ENCODE assay signal across 12 cellular contexts in the genomic region with DNA sequence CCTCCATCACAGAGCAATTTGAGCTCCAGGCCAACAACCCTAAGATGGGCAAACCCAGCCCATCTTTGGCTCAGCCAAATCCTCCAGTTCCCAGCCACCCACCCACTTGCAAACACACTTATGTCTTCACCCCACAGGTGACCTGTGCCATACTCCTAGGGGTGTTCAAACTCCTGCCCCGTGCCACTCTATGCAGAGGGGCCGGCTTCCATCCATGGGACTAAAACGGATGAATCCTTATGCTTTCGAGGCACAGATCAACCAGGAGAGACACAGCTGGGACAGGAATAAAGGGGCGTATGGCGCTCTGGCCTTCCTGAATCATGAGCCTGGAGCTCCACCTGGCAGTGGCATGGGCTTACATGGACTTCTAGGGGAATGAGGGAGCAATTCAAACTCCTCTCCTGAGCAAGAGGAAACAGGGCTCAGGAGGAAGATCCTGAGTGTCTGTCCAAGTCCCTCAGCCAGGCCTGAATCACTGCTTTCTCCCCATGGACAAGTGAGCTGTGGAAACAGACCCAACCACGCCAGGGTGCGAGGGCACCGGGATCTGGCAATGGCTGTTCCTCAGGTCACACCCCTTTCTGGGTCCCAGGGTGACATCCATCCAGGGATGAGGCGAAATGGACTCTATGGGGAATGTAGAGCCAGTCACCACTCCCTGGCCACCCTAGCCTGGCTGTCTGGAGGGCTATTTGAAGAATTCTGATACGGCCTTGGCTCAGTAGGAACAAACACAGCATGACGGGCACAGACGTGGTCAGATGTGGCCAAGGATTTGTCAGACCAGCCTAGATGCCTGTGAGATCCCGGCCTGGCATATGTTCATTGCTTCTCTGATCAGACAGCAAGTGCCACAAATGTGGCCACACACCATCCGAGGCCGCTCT. TPM values are rescaled to one million over a fixed set of nuclear protein-coding genes. Genes with fewer than 3 reads are reported as not detected.
DNase-seq lines count a peak whose midpoint lies in the region; ATAC-seq and TF ChIP-seq lines count a peak whose summit lies in the region.
"Not testable (repeated sequence)": the region's sequence is repeated elsewhere in the genome, so short reads cannot be mapped to it uniquely, and the experiment has no call there.
"Had no signal": no experiment of that assay in that cellular context is flagged by ENCODE, and none has a peak within 500 bp of the region (broad histone marks: within the 10 kb centered on the region; RNA-seq: fewer than 3 reads in every experiment).

No MANE protein-coding gene starts in this region.

- not testable (repeated sequence) for H4K20me1 ChIP-seq in GM23338 (replicated peaks; ENCODE audit: insufficient read depth); SK-N-SH (ENCODE audit: insufficient read depth)

- not testable (repeated sequence) for H3K4me1 ChIP-seq in GM23338 (ENCODE audit: insufficient read depth); right cardiac atrium (ENCODE audit: control insufficient read depth, insufficient read depth, low read length)
- peaks cover 0 to 16% of the 10 kb centered on the region in 2 experiments; a peak in 1 of 4 replicates for H3K4me1 ChIP-seq in SK-N-SH (ENCODE audit: control insufficient read depth in 1 of 2, insufficient read depth in 2 of 2, low read depth in 1 of 2, low read length in 1 of 2)

- not testable (repeated sequence) for H3F3A ChIP-seq in GM23338 (replicated peaks; ENCODE audit: low read depth); SK-N-SH (replicated peaks; ENCODE audit: insufficient read depth)

- TF ChIP-seq CTCF in GM23338 (conservative IDR thresholded peaks at IDR 0.05; ENCODE audit: low read depth in 2 of 2); SK-N-SH (IDR thresholded peaks at IDR 0.05); glutamatergic neuron (IDR thresholded peaks at IDR 0.05; ENCODE audit: partially characterized antibody, unreplicated experiment); nephron (IDR thresholded peaks at IDR 0.05; ENCODE audit: unreplicated experiment in 3 of 3): not testable (repeated sequence)

- H2AFZ ChIP-seq in GM23338; SK-N-SH (ENCODE audit: low read depth): not testable (repeated sequence)

- H3K79me2 ChIP-seq in GM23338 (replicated peaks; ENCODE audit: insufficient read depth); SK-N-SH (ENCODE audit: insufficient read depth): not testable (repeated sequence)

- not testable (repeated sequence) for ATAC-seq in GM23338
- ATAC-seq in right cardiac atrium, result peak; percentile 15 to 38

- H3K9ac ChIP-seq in SK-N-SH, result not testable (repeated sequence)

- 75% methylated on average over 12 of the region's 16 CpGs for WGBS in SK-N-SH (ENCODE audit: low lambda C conversion rate)
- 84% methylated on average over 16 of the region's 16 CpGs for WGBS in right cardiac atrium

- not testable (repeated sequence) for H3K4me2 ChIP-seq in GM23338, SK-N-SH

- TF ChIP-seq RAD21 in SK-N-SH (IDR thresholded peaks at IDR 0.05; ENCODE audit: low read length), result peak; percentile 12; the same call in 1 of the 2 replicates

- H3K4me3 Mint-ChIP-seq in GM23338; glutamatergic neuron (ENCODE audit: unreplicated experiment): not testable (repeated sequence)
- H3K4me3 Mint-ChIP-seq in nephron, result peak overlapping the region in 1 of 3 experiments; percentile 19

- not testable (repeated sequence) for H3K36me3 Mint-ChIP-seq in GM23338 (ENCODE audit: low read depth); glutamatergic neuron (ENCODE audit: unreplicated experiment); nephron (ENCODE audit: low read depth)

- not testable (repeated sequence) for DNase-seq in GM23338 (ENCODE audit: low spot score); SK-N-SH; glutamatergic neuron
- peak in 2 of 61 donors; percentile 12 to 25 for DNase-seq in caudate nucleus (lab: John Stamatoyannopoulos, UW)
- DNase-seq in right cardiac atrium, result peak in 1 of 3 donors; percentile 22
- peak; percentile 43 for DNase-seq in posterior vena cava (ENCODE audit: low spot score)

- peak overlapping the region; percentile 8; the same call in 1 of the 2 replicates for H3K27ac Mint-ChIP-seq in GM23338
- H3K27ac Mint-ChIP-seq in glutamatergic neuron (ENCODE audit: unreplicated experiment), result peak overlapping the region; percentile 90
- peak overlapping the region; percentile 38 to 80 (median 48) for H3K27ac Mint-ChIP-seq in nephron

- H3K27ac ChIP-seq in GM23338 (ENCODE audit: low read depth); right cardiac atrium (ENCODE audit: low read length): not testable (repeated sequence)
- H3K27ac ChIP-seq in SK-N-SH (ENCODE audit: low read depth in 2 of 2, low read length in 1 of 2) (peak overlapping the region in 1 of 2 experiments; percentile 53; a peak in 2 of 4 replicates), caudate nucleus (ENCODE audit: low read depth, low read length) (peak overlapping the region; percentile 82)

- intact Hi-C loops in right cardiac atrium (cut with DNase I), result loop anchor here in 1 of 4 donors (5.0 kb wide), 1 partner anchor 46 kb away; the partner anchor contains the start of gene ADRA2B
- intact Hi-C loops in posterior vena cava (cut with DNase I), result loop anchor here in 1 of 2 donors (5.0 kb wide), 1 partner anchor 41 kb away; no protein-coding TSS in a partner anchor

- not testable (repeated sequence) for H3K36me3 ChIP-seq in GM23338 (ENCODE audit: insufficient read depth); SK-N-SH (replicated peaks in 1 of 2; ENCODE audit: control insufficient read depth in 1 of 2, insufficient read depth in 2 of 2, low read length in 1 of 2)

- CTCF ChIA-PET in SK-N-SH (lab: Yijun Ruan, JAX), result interaction anchor here (1.1 to 2.3 kb wide), 3 partner anchors 45 to 103 kb away, joined by 4 to 8 read pairs (median 8); partner anchors contain the start of gene ADRA2B

- not testable (repeated sequence) for H3K27me3 ChIP-seq in GM23338 (ENCODE audit: insufficient read depth); SK-N-SH (ENCODE audit: insufficient read depth); right cardiac atrium (ENCODE audit: control insufficient read depth, insufficient read depth)

- not testable (repeated sequence) for H3K4me1 Mint-ChIP-seq in GM23338
- peaks cover 25% of the 10 kb centered on the region for H3K4me1 Mint-ChIP-seq in glutamatergic neuron (ENCODE audit: low read depth, unreplicated experiment)
- peaks cover 39% of the 10 kb centered on the region for H3K4me1 Mint-ChIP-seq in nephron

- H3K27me3 Mint-ChIP-seq in GM23338 (ENCODE audit: insufficient read depth, low read depth, poor library complexity); glutamatergic neuron (ENCODE audit: unreplicated experiment): not testable (repeated sequence)
- H3K27me3 Mint-ChIP-seq in nephron (ENCODE audit: low read depth), result peaks cover 11% of the 10 kb centered on the region

- POLR2A ChIA-PET in SK-N-SH (lab: Yijun Ruan, JAX), result not testable (repeated sequence)

- TF ChIP-seq EP300 in SK-N-SH (IDR thresholded peaks at IDR 0.05; ENCODE audit: borderline replicate concordance in 1 of 2, low read depth in 1 of 2, low read length in 1 of 2), result not testable (repeated sequence)

- not testable (repeated sequence) for H3K9me3 Mint-ChIP-seq in GM23338; glutamatergic neuron (ENCODE audit: unreplicated experiment)
- H3K9me3 Mint-ChIP-seq in nephron, result peaks cover 18% of the 10 kb centered on the region

- not testable (repeated sequence) for H3K9me2 ChIP-seq in GM23338 (ENCODE audit: insufficient read depth); SK-N-SH

- H3K4me3 ChIP-seq in GM23338; SK-N-SH (ENCODE audit: low read depth in 2 of 2, low read length in 1 of 2); right cardiac atrium (ENCODE audit: low read length): not testable (repeated sequence)

- H3K9me3 ChIP-seq in SK-N-SH; right cardiac atrium (ENCODE audit: control insufficient read depth, low read length): not testable (repeated sequence)

RNA-seq across cellular contexts. Expression of gene GPAT2, which starts 36.6 kb away (rescaled TPM):
- total RNA-seq in GM23338 (2014; rRNA removed; shearing (Covaris generic)), result 2.0 and 2.2 TPM in 2 replicates
- 1.4 and 1.6 TPM in 2 replicates for polyA plus RNA-seq in GM23338 (2016; fragmentation: Nextera tagmentation; extraction: Ambion mirVana)
- not detected in 2 replicates for polyA plus RNA-seq in SK-N-SH (2012; rRNA removed)
- not detected in 2 replicates for polyA plus RNA-seq in SK-N-SH (2012; cell fraction: cytosol; rRNA removed)
- polyA plus RNA-seq in SK-N-SH (2012; cell fraction: nucleus; rRNA removed), result 0.02 and 0.09 TPM in 2 replicates
- total RNA-seq in glutamatergic neuron (ENCODE audit: unreplicated experiment), result 0.47 TPM
- total RNA-seq in right cardiac atrium, result 1 to 10 TPM; 1.7 to 3.1 (median 2.0) TPM
- polyA plus RNA-seq in right cardiac atrium, result 1.1 TPM
- 1 to 10 TPM; 6.0 to 10.0 TPM for total RNA-seq in posterior vena cava
- total RNA-seq: A172, LHCN-M2, NCI-H460 had no signal

RNA-seq across cellular contexts. Expression of gene ADRA2B, which starts 45.0 kb away (rescaled TPM):
- 5.9 and 7.9 TPM in 2 replicates for total RNA-seq in GM23338 (2014; rRNA removed; shearing (Covaris generic))
- polyA plus RNA-seq in GM23338 (2016; fragmentation: Nextera tagmentation; extraction: Ambion mirVana), result 1.5 and 1.7 TPM in 2 replicates
- polyA plus RNA-seq in SK-N-SH (2012; rRNA removed), result not detected in 2 replicates
- polyA plus RNA-seq in SK-N-SH (2012; cell fraction: cytosol; rRNA removed), result not detected in 2 replicates
- 0.06 and 0.15 TPM in 2 replicates for polyA plus RNA-seq in SK-N-SH (2012; cell fraction: nucleus; rRNA removed)
- 0.91 TPM for total RNA-seq in glutamatergic neuron (ENCODE audit: unreplicated experiment)
- under 1 TPM; 0.11 to 0.91 (median 0.66) TPM for total RNA-seq in right cardiac atrium
- 2.2 TPM for polyA plus RNA-seq in right cardiac atrium
- total RNA-seq in posterior vena cava, result 1 to 10 TPM; 4.1 to 7.1 TPM
- total RNA-seq: A172, K562, LHCN-M2, NCI-H460 had no signal
- polyA plus RNA-seq: AG04450, K562 had no signal

Comparison
In these comparisons a context has a peak if more than half of its experiments do, and no peak if none do; other contexts are left out.
1. H3K27ac Mint-ChIP-seq: peak in every context shown above with its lines; median percentile 90 in glutamatergic neuron; 48 in nephron; 8 in GM23338.